ENCODE assay signal across 8 cellular contexts in the genomic region with DNA sequence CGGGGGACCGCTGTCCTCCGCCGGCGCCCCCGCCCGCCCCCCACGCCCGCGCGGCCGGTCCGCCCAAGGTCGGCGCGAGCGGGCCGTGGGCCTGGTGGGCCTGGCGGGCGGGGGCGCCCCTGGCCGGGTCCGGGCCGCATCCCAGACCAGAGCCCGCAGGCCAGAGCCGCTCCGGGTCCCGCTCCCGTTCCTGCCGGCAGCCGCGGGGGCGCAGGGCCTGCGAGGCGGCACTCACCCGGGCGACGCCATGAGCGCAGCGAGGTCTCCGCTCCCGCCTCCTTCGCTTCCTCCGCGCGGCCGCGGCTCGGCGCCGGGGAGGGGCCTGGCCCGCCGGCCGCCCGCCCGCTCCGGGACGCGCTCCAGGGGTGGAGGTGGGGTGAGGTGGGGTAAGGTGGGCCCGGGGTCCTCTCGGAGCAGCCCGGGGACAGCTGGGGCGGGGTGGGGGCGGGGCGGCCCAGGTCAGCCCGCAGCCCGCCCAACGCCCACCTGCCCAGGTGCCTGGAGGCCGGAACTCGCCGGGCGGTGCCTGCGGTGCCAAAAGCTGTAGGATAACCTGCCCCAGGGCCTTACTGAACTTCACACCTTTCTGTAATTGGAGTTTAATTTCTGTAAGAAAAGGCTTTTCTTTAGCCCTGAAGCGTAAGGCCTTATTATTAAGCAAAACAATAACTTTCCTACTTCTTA. TPM values are rescaled to one million over a fixed set of nuclear protein-coding genes. Genes with fewer than 3 reads are reported as not detected.
DNase-seq lines count a peak whose midpoint lies in the region; ATAC-seq and TF ChIP-seq lines count a peak whose summit lies in the region.

A gene with protein sequence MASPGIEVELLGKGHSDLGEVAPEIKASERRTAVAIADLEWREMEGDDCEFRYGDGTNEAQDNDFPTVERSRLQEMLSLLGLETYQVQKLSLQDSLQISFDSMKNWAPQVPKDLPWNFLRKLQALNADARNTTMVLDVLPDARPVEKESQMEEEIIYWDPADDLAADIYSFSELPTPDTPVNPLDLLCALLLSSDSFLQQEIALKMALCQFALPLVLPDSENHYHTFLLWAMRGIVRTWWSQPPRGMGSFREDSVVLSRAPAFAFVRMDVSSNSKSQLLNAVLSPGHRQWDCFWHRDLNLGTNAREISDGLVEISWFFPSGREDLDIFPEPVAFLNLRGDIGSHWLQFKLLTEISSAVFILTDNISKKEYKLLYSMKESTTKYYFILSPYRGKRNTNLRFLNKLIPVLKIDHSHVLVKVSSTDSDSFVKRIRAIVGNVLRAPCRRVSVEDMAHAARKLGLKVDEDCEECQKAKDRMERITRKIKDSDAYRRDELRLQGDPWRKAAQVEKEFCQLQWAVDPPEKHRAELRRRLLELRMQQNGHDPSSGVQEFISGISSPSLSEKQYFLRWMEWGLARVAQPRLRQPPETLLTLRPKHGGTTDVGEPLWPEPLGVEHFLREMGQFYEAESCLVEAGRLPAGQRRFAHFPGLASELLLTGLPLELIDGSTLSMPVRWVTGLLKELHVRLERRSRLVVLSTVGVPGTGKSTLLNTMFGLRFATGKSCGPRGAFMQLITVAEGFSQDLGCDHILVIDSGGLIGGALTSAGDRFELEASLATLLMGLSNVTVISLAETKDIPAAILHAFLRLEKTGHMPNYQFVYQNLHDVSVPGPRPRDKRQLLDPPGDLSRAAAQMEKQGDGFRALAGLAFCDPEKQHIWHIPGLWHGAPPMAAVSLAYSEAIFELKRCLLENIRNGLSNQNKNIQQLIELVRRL (minus strand): TSS at position 270 of the 684 bp plus-strand sequence. CDS start 21 bp downstream, at position 249.

- DNase-seq in CD1c-positive myeloid dendritic cell (ENCODE audit: extremely low spot score) (peak; percentile 68), SK-N-MC (ENCODE audit: low read depth, low spot score) (no peak), cardiac muscle cell (ENCODE audit: low read depth in 1 of 2, low spot score in 1 of 2) (peak; percentile 51 to 63), trophoblast cell (peak; percentile 16 to 58)
- DNase-seq in activated naive CD8-positive, alpha-beta T cell treated with anti-CD3 and anti-CD28 coated beads for 36 hours = peak; percentile 66

- H4K8ac ChIP-seq in trophoblast cell (ENCODE audit: low read depth, low read length) = peak within 1 kb of the TSS; percentile 98

- peak within 1 kb of the TSS; percentile 69 for H2BK120ac ChIP-seq in trophoblast cell (ENCODE audit: insufficient read depth, low read length, poor library complexity)

- peak within 1 kb of the TSS; percentile 90 for H2AFZ ChIP-seq in trophoblast cell (ENCODE audit: insufficient read depth, low read length, poor library complexity)

- no peaks in the 10 kb centered on the region for H3K36me3 ChIP-seq in SK-N-MC (ENCODE audit: insufficient read depth, low read length)
- no peaks in the 10 kb centered on the region for H3K36me3 ChIP-seq in cardiac muscle cell
- no peaks in the 10 kb centered on the region for H3K36me3 ChIP-seq in trophoblast cell (ENCODE audit: control insufficient read depth in 1 of 2, insufficient read depth in 2 of 2, low read length in 2 of 2)
- no peaks in the 10 kb centered on the region for H3K36me3 ChIP-seq in urinary bladder (ENCODE audit: insufficient read depth)

- H3K9me3 ChIP-seq in SK-N-MC (ENCODE audit: low read depth, low read length) (no peaks in the 10 kb centered on the region), cardiac muscle cell (ENCODE audit: low read depth) (no peaks in the 10 kb centered on the region), trophoblast cell (ENCODE audit: insufficient read depth, low read depth, low read length) (no peaks in the 10 kb centered on the region)

- no peak within 1 kb of the TSS for H2BK5ac ChIP-seq in trophoblast cell (ENCODE audit: low read depth, low read length, poor library complexity)

- H3K23ac ChIP-seq in trophoblast cell (ENCODE audit: low read length) = no peak within 1 kb of the TSS

- peak within 1 kb of the TSS; percentile 66 for H3K4ac ChIP-seq in trophoblast cell (ENCODE audit: low read depth, low read length)

- peaks cover 5% of the 10 kb centered on the region for H3K79me2 ChIP-seq in trophoblast cell (ENCODE audit: control insufficient read depth, insufficient read depth, low read length, poor library complexity)

- H3K9me3 Mint-ChIP-seq in activated naive CD8-positive, alpha-beta T cell treated with anti-CD3 and anti-CD28 coated beads for 36 hours = no peaks in the 10 kb centered on the region

- H3K14ac ChIP-seq in trophoblast cell (ENCODE audit: low read length) = peak within 1 kb of the TSS; percentile 97

- peak within 1 kb of the TSS; percentile 91 for H3K27ac Mint-ChIP-seq in activated naive CD8-positive, alpha-beta T cell treated with anti-CD3 and anti-CD28 coated beads for 36 hours

- peaks cover 7% of the 10 kb centered on the region for H3K4me1 ChIP-seq in cardiac muscle cell (ENCODE audit: low read depth)
- H3K4me1 ChIP-seq in trophoblast cell (ENCODE audit: control insufficient read depth in 1 of 2, insufficient read depth in 2 of 2, low read length in 2 of 2) = peaks cover 0 to 4% of the 10 kb centered on the region in 2 experiments
- no peaks in the 10 kb centered on the region for H3K4me1 ChIP-seq in urinary bladder (ENCODE audit: insufficient read depth)

- H3K27ac ChIP-seq in SK-N-MC (no peak within 1 kb of the TSS), cardiac muscle cell (peak within 1 kb of the TSS; percentile 79), trophoblast cell (ENCODE audit: low read depth, low read length) (no peak within 1 kb of the TSS), urinary bladder (ENCODE audit: low read depth) (peak within 1 kb of the TSS; percentile 95)

- H3K18ac ChIP-seq in trophoblast cell (ENCODE audit: low read length) = peak within 1 kb of the TSS; percentile 89

- no peak for TF ChIP-seq CTCF in cardiac muscle cell (IDR thresholded peaks at IDR 0.05; ENCODE audit: low read depth, low read length)

- H3K4me3 Mint-ChIP-seq in activated naive CD8-positive, alpha-beta T cell treated with anti-CD3 and anti-CD28 coated beads for 36 hours = peak within 1 kb of the TSS; percentile 90

- H3K9ac ChIP-seq in SK-N-MC (ENCODE audit: insufficient read length) (peak within 1 kb of the TSS; percentile 85), trophoblast cell (ENCODE audit: low read length) (peak within 1 kb of the TSS; percentile 71)

- no CpG with 5 or more reads among the region's 74 CpGs for WGBS in trophoblast cell (ENCODE audit: extremely low coverage, insufficient coverage, insufficient read length)
- under 1% methylated on average over 74 of the region's 74 CpGs for WGBS in urinary bladder

- no peak within 1 kb of the TSS for H2BK12ac ChIP-seq in trophoblast cell (ENCODE audit: low read length)

- H4K12ac ChIP-seq in trophoblast cell (ENCODE audit: low read depth, low read length) = peak within 1 kb of the TSS; percentile 93

- H3K4me1 Mint-ChIP-seq in activated naive CD8-positive, alpha-beta T cell treated with anti-CD3 and anti-CD28 coated beads for 36 hours = peaks cover 38% of the 10 kb centered on the region

- no peak within 1 kb of the TSS for H2AK5ac ChIP-seq in trophoblast cell (ENCODE audit: low read length)

- H3K79me1 ChIP-seq in trophoblast cell (ENCODE audit: low read length) = peaks cover 2% of the 10 kb centered on the region

- H3K27me3 ChIP-seq in cardiac muscle cell (no peaks in the 10 kb centered on the region), trophoblast cell (ENCODE audit: insufficient read depth, low read length) (no peaks in the 10 kb centered on the region)

- peak within 1 kb of the TSS; percentile 85 for H4K91ac ChIP-seq in trophoblast cell (ENCODE audit: low read depth, low read length)

- no peaks in the 10 kb centered on the region for H3K27me3 Mint-ChIP-seq in activated naive CD8-positive, alpha-beta T cell treated with anti-CD3 and anti-CD28 coated beads for 36 hours

- ATAC-seq in GM19328 (IDR thresholded peaks at IDR 0.05; ENCODE audit: unreplicated experiment) (peak; percentile 82), HG03521 (IDR thresholded peaks at IDR 0.05; ENCODE audit: unreplicated experiment) (peak; percentile 76)

- H3K4me2 ChIP-seq in trophoblast cell (ENCODE audit: low read length) = peak within 1 kb of the TSS; percentile 49

- H3K36me3 Mint-ChIP-seq in activated naive CD8-positive, alpha-beta T cell treated with anti-CD3 and anti-CD28 coated beads for 36 hours = peaks cover 6% of the 10 kb centered on the region

- peak within 1 kb of the TSS; percentile 92 for H3K4me3 ChIP-seq in SK-N-MC
- peak within 1 kb of the TSS; percentile 54 for H3K4me3 ChIP-seq in cardiac muscle cell
- peak within 1 kb of the TSS; percentile 73 for H3K4me3 ChIP-seq in trophoblast cell (ENCODE audit: low read depth, low read length)
- peak within 1 kb of the TSS; percentile 99 for H3K4me3 ChIP-seq in urinary bladder (ENCODE audit: low read depth, low read length)

RNA-seq across cellular contexts. Expression of the gene that starts here (rescaled TPM):
- 10 to 100 TPM; 24.3 to 26.1 TPM for total RNA-seq in activated naive CD8-positive, alpha-beta T cell treated with anti-CD3 and anti-CD28 coated beads for 36 hours
- total RNA-seq in cardiac muscle cell (30.9 and 40.2 TPM in 2 replicates), urinary bladder (24.1 TPM)
- polyA plus RNA-seq in cardiac muscle cell (28.3 and 42.7 TPM in 2 replicates), urinary bladder (26.2 TPM)
- polyA plus RNA-seq in trophoblast cell (2013) = 8.8 and 11.0 TPM in 2 replicates

Comparison
In these comparisons a context has a peak if more than half of its experiments do, and no peak if none do; other contexts are left out.
1. H3K27ac ChIP-seq: peak in cardiac muscle cell (single experiment) and urinary bladder (single experiment); none in SK-N-MC (single experiment) and trophoblast cell (single experiment).
2. Peak in every context shown above with its lines, with median percentiles within 50 percentile points of each other: H3K4me3 ChIP-seq.